15 cellular contexts compared by ENCODE assay signal in the genomic region with DNA sequence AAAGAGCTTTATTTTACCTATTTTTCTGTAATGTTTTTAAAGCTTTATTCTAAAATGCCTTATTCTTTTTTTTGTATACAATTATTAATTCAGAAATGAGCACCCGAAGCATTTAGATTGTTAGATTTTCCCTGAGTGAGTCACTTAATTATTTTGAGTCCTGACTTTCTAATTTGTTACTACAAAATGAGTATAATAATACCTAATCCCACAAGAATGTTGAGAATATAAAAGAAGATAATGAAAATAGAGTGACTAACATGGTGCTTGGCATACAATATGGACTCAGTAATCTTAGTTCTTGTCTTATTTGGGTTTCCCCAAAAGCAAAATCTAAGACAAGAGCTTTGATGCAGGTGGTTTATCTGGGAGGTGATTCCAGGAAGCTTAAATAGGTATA.
A peak's percentile ranks its signal among the peaks of the same experiment; 100 is the strongest.
DNase-seq lines count a peak whose midpoint lies in the region; ATAC-seq and TF ChIP-seq lines count a peak whose summit lies in the region.
"Had no signal": no experiment of that assay in that cellular context is flagged by ENCODE, and none has a peak within 500 bp of the region (broad histone marks: within the 10 kb centered on the region; RNA-seq: fewer than 3 reads in every experiment).

No MANE protein-coding gene starts in this region.

- no peaks in the 10 kb centered on the region for H3K36me3 Mint-ChIP-seq in activated T-helper 17 cell treated with anti-CD3 and anti-CD28 coated beads, Interleukin-2, amount 50 U/mL, for 72 hours (ENCODE audit: low read depth)
- H3K36me3 Mint-ChIP-seq in activated CD8-positive, alpha-beta T cell treated with anti-CD3 and anti-CD28 coated beads for 36 hours (ENCODE audit: low read depth): no peaks in the 10 kb centered on the region
- H3K36me3 Mint-ChIP-seq: CD8-positive, alpha-beta T cell had no signal

- peak; percentile 9 for DNase-seq in HS-5 (ENCODE audit: low read depth)
- peak; percentile 5 for DNase-seq in astrocyte of the spinal cord (ENCODE audit: low read depth, low spot score)
- DNase-seq in kidney glomerular epithelial cell (lab: John Stamatoyannopoulos, UW): peak; percentile 54
- DNase-seq in activated CD8-positive, alpha-beta T cell treated with anti-CD3 and anti-CD28 coated beads for 36 hours: no peak
- no peak for DNase-seq in coronary artery (ENCODE audit: low spot score)
- no peak for DNase-seq in activated CD4-positive, alpha-beta T cell treated with anti-CD3 and anti-CD28 coated beads, Interleukin-2, amount 50 U/mL, for 4 hours
- DNase-seq: CD8-positive, alpha-beta T cell; DMS 273 treated with DMSO at 0.1 percent for 48 hours; DMS53; GDM1 had no signal

- peaks cover 6% of the 10 kb centered on the region for H3K9me3 Mint-ChIP-seq in activated T-helper 17 cell treated with anti-CD3 and anti-CD28 coated beads, Interleukin-2, amount 50 U/mL, for 72 hours
- peaks cover 2% of the 10 kb centered on the region for H3K9me3 Mint-ChIP-seq in activated CD8-positive, alpha-beta T cell treated with anti-CD3 and anti-CD28 coated beads for 36 hours
- H3K9me3 Mint-ChIP-seq: CD8-positive, alpha-beta T cell had no signal

- no peak for ATAC-seq in SK-N-SH treated with all-trans-retinoic acid at 6 μM for 48 hours
- ATAC-seq in activated T-helper 17 cell treated with anti-CD3 and anti-CD28 coated beads, Interleukin-2, amount 50 U/mL, for 72 hours (replicated peaks): no peak
- ATAC-seq in activated CD8-positive, alpha-beta T cell treated with anti-CD3 and anti-CD28 coated beads for 36 hours: no peak
- ATAC-seq: CD8-positive, alpha-beta T cell had no signal

- no peak overlapping the region for H3K4me3 Mint-ChIP-seq in activated T-helper 17 cell treated with anti-CD3 and anti-CD28 coated beads, Interleukin-2, amount 50 U/mL, for 72 hours
- no peak overlapping the region for H3K4me3 Mint-ChIP-seq in activated CD8-positive, alpha-beta T cell treated with anti-CD3 and anti-CD28 coated beads for 36 hours
- H3K4me3 Mint-ChIP-seq: B cell; CD8-positive, alpha-beta T cell had no signal

- in situ Hi-C loops in astrocyte of the spinal cord (cut with HindIII; ENCODE audit: low sequenced_read_pairs): no loop called here

- CTCF ChIA-PET in activated CD8-positive, alpha-beta T cell treated with anti-CD3 and anti-CD28 coated beads for 36 hours (lab: Charles Lee): interaction anchor here (3.3 kb wide), 1 partner anchor 10 kb away, joined by 17 read pairs; no protein-coding TSS in a partner anchor

- intact Hi-C loops in activated CD8-positive, alpha-beta T cell treated with anti-CD3 and anti-CD28 coated beads for 36 hours (cut with micrococcal nuclease): no loop called here

- no peak overlapping the region for H3K27ac Mint-ChIP-seq in activated T-helper 17 cell treated with anti-CD3 and anti-CD28 coated beads, Interleukin-2, amount 50 U/mL, for 72 hours
- no peak overlapping the region for H3K27ac Mint-ChIP-seq in activated CD8-positive, alpha-beta T cell treated with anti-CD3 and anti-CD28 coated beads for 36 hours
- H3K27ac Mint-ChIP-seq: B cell; CD8-positive, alpha-beta T cell had no signal

- H3K27me3 Mint-ChIP-seq in activated T-helper 17 cell treated with anti-CD3 and anti-CD28 coated beads, Interleukin-2, amount 50 U/mL, for 72 hours: no peaks in the 10 kb centered on the region
- no peaks in the 10 kb centered on the region for H3K27me3 Mint-ChIP-seq in activated CD8-positive, alpha-beta T cell treated with anti-CD3 and anti-CD28 coated beads for 36 hours
- H3K27me3 Mint-ChIP-seq: B cell had no signal

- POLR2A ChIA-PET in activated CD8-positive, alpha-beta T cell treated with anti-CD3 and anti-CD28 coated beads for 36 hours (lab: Charles Lee): no interaction called here

- no peaks in the 10 kb centered on the region for H3K4me1 Mint-ChIP-seq in activated T-helper 17 cell treated with anti-CD3 and anti-CD28 coated beads, Interleukin-2, amount 50 U/mL, for 72 hours
- no peaks in the 10 kb centered on the region for H3K4me1 Mint-ChIP-seq in activated CD8-positive, alpha-beta T cell treated with anti-CD3 and anti-CD28 coated beads for 36 hours (ENCODE audit: low read depth)
- H3K4me1 Mint-ChIP-seq: B cell had no signal

- no peak for TF ChIP-seq CTCF in astrocyte of the spinal cord (IDR thresholded peaks at IDR 0.05; ENCODE audit: low read depth, low read length)
- no peak for TF ChIP-seq CTCF in activated CD8-positive, alpha-beta T cell treated with anti-CD3 and anti-CD28 coated beads for 36 hours (IDR thresholded peaks at IDR 0.05)
- no peak for TF ChIP-seq CTCF in coronary artery (IDR thresholded peaks at IDR 0.05)

- no peak overlapping the region for H3K27ac ChIP-seq in coronary artery

- no peak overlapping the region for H3K4me3 ChIP-seq in astrocyte of the spinal cord (ENCODE audit: low read depth, low read length)
- no peak overlapping the region for H3K4me3 ChIP-seq in coronary artery
- H3K4me3 ChIP-seq: BLaER1 treated with 17β-estradiol and CSF1 and Interleukin-3, amounts not matched to agents 10 nM and 100 nM; HAP-1 had no signal

TF ChIP-seq in SK-N-SH treated with all-trans-retinoic acid at 6 μM for 48 hours, 23 proteins besides CTCF, POLR2A, EP300 and RAD21:
- TF ChIP-seq OSR1 (CRISPR knock-in tag; IDR thresholded peaks at IDR 0.05) (no peak), ISL1 (CRISPR knock-in tag; IDR thresholded peaks at IDR 0.05) (0 out of 2 replicates have a peak, but pooled peaks have one; percentile 54), ARNTL (CRISPR knock-in tag; IDR thresholded peaks at IDR 0.05; ENCODE audit: borderline replicate concordance, low read depth) (no peak), ESRRG (CRISPR knock-in tag; IDR thresholded peaks at IDR 0.05) (no peak)

Comparison
In these comparisons a context has a peak if more than half of its experiments do, and no peak if none do; other contexts are left out.
1. DNase-seq: peak in HS-5 (single experiment), astrocyte of the spinal cord (single experiment) and kidney glomerular epithelial cell (single experiment); none in activated CD8-positive, alpha-beta T cell treated with anti-CD3 and anti-CD28 coated beads for 36 hours (single experiment), coronary artery (single experiment) and activated CD4-positive, alpha-beta T cell treated with anti-CD3 and anti-CD28 coated beads, Interleukin-2, amount 50 U/mL, for 4 hours (0 of 2).